13 cellular contexts compared by ENCODE assay signal in genomic region chr2:174586418-174586817, GRCh38. TPM values are rescaled to one million over a fixed set of nuclear protein-coding genes. Genes with fewer than 3 reads are reported as not detected.
DNase-seq lines count a peak whose midpoint lies in the region; ATAC-seq and TF ChIP-seq lines count a peak whose summit lies in the region.
"Had no signal": no experiment of that assay in that cellular context is flagged by ENCODE, and none has a peak within 500 bp of the region (broad histone marks: within the 10 kb centered on the region; RNA-seq: fewer than 3 reads in every experiment).

No MANE protein-coding gene starts in this region.

- no peak overlapping the region for H3K4me3 Mint-ChIP-seq in activated CD4-positive, alpha-beta T cell treated with anti-CD3 and anti-CD28 coated beads, Interleukin-2, amount 10 ng/mL, durations not matched to agents 24 days and 14 days
- H3K4me3 Mint-ChIP-seq in WTC11, result no peak overlapping the region
- no peak overlapping the region for H3K4me3 Mint-ChIP-seq in endothelial cell (ENCODE audit: unreplicated experiment)
- H3K4me3 Mint-ChIP-seq in stimulated activated memory B cell treated with anti-CD40 and anti-IgM and Interleukin-4, amounts not matched to agents 10 μg/mL and 1 μg/mL and 100 μg/mL, for 72 hours, result no peak overlapping the region
- no peak overlapping the region for H3K4me3 Mint-ChIP-seq in nephron progenitor cell

- CTCF ChIA-PET in WTC11 (lab: Charles Lee), result interaction anchor here (1.2 to 1.8 kb wide), 4 partner anchors 17 to 123 kb away, joined by 3 to 11 read pairs (median 4); no protein-coding TSS in a partner anchor

- TF ChIP-seq CTCF in WTC11 (IDR thresholded peaks at IDR 0.05), result no peak
- TF ChIP-seq CTCF in endothelial cell (IDR thresholded peaks at IDR 0.05; ENCODE audit: unreplicated experiment), result no peak
- no peak for TF ChIP-seq CTCF in nephron progenitor cell (IDR thresholded peaks at IDR 0.05)

- peaks cover 62% of the 10 kb centered on the region for H3K36me3 Mint-ChIP-seq in activated CD4-positive, alpha-beta T cell treated with anti-CD3 and anti-CD28 coated beads, Interleukin-2, amount 10 ng/mL, durations not matched to agents 24 days and 14 days (ENCODE audit: low read depth)
- H3K36me3 Mint-ChIP-seq in WTC11 (no peaks in the 10 kb centered on the region), endothelial cell (ENCODE audit: low read depth, unreplicated experiment) (peaks cover 17% of the 10 kb centered on the region), nephron progenitor cell (ENCODE audit: low read depth) (no peaks in the 10 kb centered on the region)
- peaks cover 50% of the 10 kb centered on the region for H3K36me3 Mint-ChIP-seq in stimulated activated memory B cell treated with anti-CD40 and anti-IgM and Interleukin-4, amounts not matched to agents 10 μg/mL and 1 μg/mL and 100 μg/mL, for 72 hours

- intact Hi-C loops in activated CD4-positive, alpha-beta T cell treated with anti-CD3 and anti-CD28 coated beads, Interleukin-2, amount 10 ng/mL, durations not matched to agents 24 days and 14 days (cut with micrococcal nuclease), result no loop called here

- ATAC-seq in WTC11 (peak; percentile 69), HG02623 (IDR thresholded peaks at IDR 0.05; ENCODE audit: unreplicated experiment) (no peak)
- ATAC-seq in stimulated activated memory B cell treated with anti-CD40 and anti-IgM and Interleukin-4, amounts not matched to agents 10 μg/mL and 1 μg/mL and 100 μg/mL, for 72 hours, result no peak

- POLR2A ChIA-PET in WTC11 (lab: Charles Lee), result no interaction called here

- H3K27me3 Mint-ChIP-seq in activated CD4-positive, alpha-beta T cell treated with anti-CD3 and anti-CD28 coated beads, Interleukin-2, amount 10 ng/mL, durations not matched to agents 24 days and 14 days, result no peaks in the 10 kb centered on the region
- no peaks in the 10 kb centered on the region for H3K27me3 Mint-ChIP-seq in WTC11 (ENCODE audit: low read depth)
- peaks cover 2% of the 10 kb centered on the region for H3K27me3 Mint-ChIP-seq in endothelial cell (ENCODE audit: unreplicated experiment)
- no peaks in the 10 kb centered on the region for H3K27me3 Mint-ChIP-seq in stimulated activated memory B cell treated with anti-CD40 and anti-IgM and Interleukin-4, amounts not matched to agents 10 μg/mL and 1 μg/mL and 100 μg/mL, for 72 hours
- peaks cover 2% of the 10 kb centered on the region for H3K27me3 Mint-ChIP-seq in nephron progenitor cell (ENCODE audit: low read depth, poor library complexity)

- peaks cover 3% of the 10 kb centered on the region for H3K9me3 Mint-ChIP-seq in activated CD4-positive, alpha-beta T cell treated with anti-CD3 and anti-CD28 coated beads, Interleukin-2, amount 10 ng/mL, durations not matched to agents 24 days and 14 days
- H3K9me3 Mint-ChIP-seq in WTC11, result no peaks in the 10 kb centered on the region
- H3K9me3 Mint-ChIP-seq in endothelial cell (ENCODE audit: unreplicated experiment), result no peaks in the 10 kb centered on the region
- no peaks in the 10 kb centered on the region for H3K9me3 Mint-ChIP-seq in stimulated activated memory B cell treated with anti-CD40 and anti-IgM and Interleukin-4, amounts not matched to agents 10 μg/mL and 1 μg/mL and 100 μg/mL, for 72 hours
- no peaks in the 10 kb centered on the region for H3K9me3 Mint-ChIP-seq in nephron progenitor cell

- no peak for DNase-seq in activated CD4-positive, alpha-beta T cell treated with anti-CD3 and anti-CD28 coated beads, Interleukin-2, amount 10 ng/mL, durations not matched to agents 24 days and 14 days
- DNase-seq in activated CD4-positive, alpha-beta T cell treated with anti-CD3 and anti-CD28 coated beads for 1 hour, result no peak
- DNase-seq in WTC11 (ENCODE audit: low spot score), result no peak
- no peak for DNase-seq in endothelial cell (ENCODE audit: low spot score)
- DNase-seq in nephron progenitor cell, result no peak
- no peak for DNase-seq in hepatic stellate cell (ENCODE audit: low spot score)
- DNase-seq: activated CD8-positive, alpha-beta memory T cell treated with anti-CD3 and anti-CD28 coated beads, Interleukin-2, amount 50 U/mL, for 48 hours; Caco-2; NCI-H510A; stimulated activated CD4-positive, alpha-beta T cell treated with anti-CD3 and anti-CD28 coated beads, Interleukin-12 subunit alpha, Interleukin-12 subunit beta, amount 100 ng/mL, for 4 hours had no signal

- peaks cover 74% of the 10 kb centered on the region for H3K4me1 Mint-ChIP-seq in activated CD4-positive, alpha-beta T cell treated with anti-CD3 and anti-CD28 coated beads, Interleukin-2, amount 10 ng/mL, durations not matched to agents 24 days and 14 days
- peaks cover 27% of the 10 kb centered on the region for H3K4me1 Mint-ChIP-seq in WTC11
- H3K4me1 Mint-ChIP-seq in endothelial cell (ENCODE audit: unreplicated experiment), result peaks cover 46% of the 10 kb centered on the region
- H3K4me1 Mint-ChIP-seq in stimulated activated memory B cell treated with anti-CD40 and anti-IgM and Interleukin-4, amounts not matched to agents 10 μg/mL and 1 μg/mL and 100 μg/mL, for 72 hours, result peaks cover 84% of the 10 kb centered on the region
- H3K4me1 Mint-ChIP-seq in nephron progenitor cell, result peaks cover 62% of the 10 kb centered on the region

- H3K27ac Mint-ChIP-seq in activated CD4-positive, alpha-beta T cell treated with anti-CD3 and anti-CD28 coated beads, Interleukin-2, amount 10 ng/mL, durations not matched to agents 24 days and 14 days, result peak overlapping the region; percentile 85
- H3K27ac Mint-ChIP-seq in WTC11 (no peak overlapping the region), endothelial cell (ENCODE audit: unreplicated experiment) (peak overlapping the region; percentile 8), nephron progenitor cell (no peak overlapping the region)
- H3K27ac Mint-ChIP-seq in stimulated activated memory B cell treated with anti-CD40 and anti-IgM and Interleukin-4, amounts not matched to agents 10 μg/mL and 1 μg/mL and 100 μg/mL, for 72 hours, result peak overlapping the region; percentile 77

TF ChIP-seq in WTC11, 78 proteins besides CTCF, POLR2A, EP300 and RAD21:
- TF ChIP-seq JAZF1 (CRISPR knock-in tag; IDR thresholded peaks at IDR 0.05), result no peak
- TF ChIP-seq ZNF532 (CRISPR knock-in tag; IDR thresholded peaks at IDR 0.05; ENCODE audit: borderline replicate concordance), result no peak
- no peak for TF ChIP-seq FOXP4 (CRISPR knock-in tag; IDR thresholded peaks at IDR 0.05)
- TF ChIP-seq ELF4 (CRISPR knock-in tag; IDR thresholded peaks at IDR 0.05; ENCODE audit: low read depth), result no peak
- TF ChIP-seq NFATC4 (CRISPR knock-in tag; IDR thresholded peaks at IDR 0.05), result no peak
- no peak for TF ChIP-seq SMAD4 (CRISPR knock-in tag; IDR thresholded peaks at IDR 0.05)
- no peak for TF ChIP-seq NR2C2 (CRISPR knock-in tag; IDR thresholded peaks at IDR 0.05)
- TF ChIP-seq EMX1 (CRISPR knock-in tag; IDR thresholded peaks at IDR 0.05), result no peak
- no peak for TF ChIP-seq ZBTB21 (CRISPR knock-in tag; IDR thresholded peaks at IDR 0.05; ENCODE audit: borderline replicate concordance)
- TF ChIP-seq NFE2L1 (CRISPR knock-in tag; IDR thresholded peaks at IDR 0.05), result no peak

RNA-seq across cellular contexts. Expression of gene WIPF1, which starts 11.2 kb away (rescaled TPM):
- 280 and 287 TPM in 2 replicates for total RNA-seq in activated CD4-positive, alpha-beta T cell treated with anti-CD3 and anti-CD28 coated beads, Interleukin-2, amount 10 ng/mL, durations not matched to agents 24 days and 14 days
- total RNA-seq in WTC11 (2021) (6.4 to 6.7 TPM (median 6.4 TPM) in 3 replicates), endothelial cell (ENCODE audit: unreplicated experiment) (62.8 TPM)
- total RNA-seq: G401 had no signal

Comparison
In these comparisons a context has a peak if more than half of its experiments do, and no peak if none do; other contexts are left out.
1. H3K27ac Mint-ChIP-seq: peak in activated CD4-positive, alpha-beta T cell treated with anti-CD3 and anti-CD28 coated beads, Interleukin-2, amount 10 ng/mL, durations not matched to agents 24 days and 14 days (single experiment), endothelial cell (single experiment) and stimulated activated memory B cell treated with anti-CD40 and anti-IgM and Interleukin-4, amounts not matched to agents 10 μg/mL and 1 μg/mL and 100 μg/mL, for 72 hours (single experiment); none in WTC11 (single experiment) and nephron progenitor cell (single experiment).